In the genomic region with DNA sequence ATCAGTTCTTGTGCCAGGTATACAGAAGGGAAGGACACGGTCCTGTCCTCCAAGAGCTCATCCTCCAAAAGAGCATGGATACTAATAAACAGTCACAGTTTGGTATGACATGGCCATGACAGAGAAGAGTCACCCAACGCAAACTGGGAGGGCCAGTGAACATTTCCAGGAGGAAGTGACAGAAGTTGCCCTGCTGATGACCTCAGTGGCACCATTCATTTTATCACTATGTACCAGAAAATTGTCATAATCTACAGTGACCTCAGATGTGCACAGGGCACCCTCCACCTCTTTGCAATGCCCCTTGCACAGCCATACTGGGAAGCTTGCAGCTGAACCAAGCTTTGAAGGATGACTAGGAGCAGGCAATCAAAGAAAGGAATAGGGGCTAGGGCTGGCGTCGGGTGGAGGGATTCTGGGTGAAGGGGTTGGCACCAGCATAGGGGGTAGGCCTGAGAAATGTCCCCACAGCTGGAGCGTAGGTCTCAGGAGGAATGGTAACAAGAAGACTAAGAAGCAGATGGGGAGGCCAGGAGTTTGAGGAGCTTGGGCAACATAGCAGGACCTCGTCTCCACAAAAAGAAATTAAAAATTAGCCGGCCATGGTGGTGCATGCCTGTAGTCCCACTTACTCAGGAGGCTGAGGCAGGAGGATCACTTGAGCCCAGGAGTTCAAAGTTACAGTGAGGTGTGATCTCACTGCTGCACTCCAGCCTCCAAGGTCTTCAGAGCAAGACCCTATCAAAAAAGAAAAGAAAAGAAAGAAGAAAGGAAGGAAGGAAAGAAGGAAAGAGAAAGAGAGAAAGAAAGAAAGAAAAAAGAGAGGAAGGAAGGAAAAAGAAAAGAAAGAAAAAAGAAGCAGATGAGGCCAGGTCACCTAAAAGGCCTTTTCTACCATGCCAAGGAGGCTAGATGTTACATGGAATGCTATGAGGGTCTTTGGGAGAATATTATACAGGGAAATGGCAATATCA, we compare ENCODE assay signal across 14 cellular contexts.
A peak's percentile ranks its signal among the peaks of the same experiment; 100 is the strongest.
DNase-seq lines count a peak whose midpoint lies in the region; ATAC-seq and TF ChIP-seq lines count a peak whose summit lies in the region.
"Had no signal": no experiment of that assay in that cellular context is flagged by ENCODE, and none has a peak within 500 bp of the region (broad histone marks: within the 10 kb centered on the region; RNA-seq: fewer than 3 reads in every experiment).

No MANE protein-coding gene starts in this region.

- H3K9ac ChIP-seq in mammary epithelial cell (ENCODE audit: insufficient read depth, low read length): no peak overlapping the region
- H3K9ac ChIP-seq: SK-N-SH had no signal

- no TSS peak for BruUV-seq in MCF 10A (replicated peaks; lab: Mats Ljungman, UMichigan)
- no TSS peak for BruUV-seq in mammary epithelial cell (replicated peaks; lab: Mats Ljungman, UMichigan)
- no TSS peak for BruUV-seq in OCI-LY7 (replicated peaks; lab: Mats Ljungman, UMichigan)

- H3K4me2 ChIP-seq in mammary epithelial cell (ENCODE audit: insufficient read depth, low read depth, low read length) (no peak overlapping the region), OCI-LY7 (ENCODE audit: low read length) (no peak overlapping the region)

- H4K20me1 ChIP-seq in mammary epithelial cell (ENCODE audit: insufficient read depth, low read length): no peaks in the 10 kb centered on the region
- no peaks in the 10 kb centered on the region for H4K20me1 ChIP-seq in OCI-LY7 (ENCODE audit: insufficient read depth, low read length)

- no peaks in the 10 kb centered on the region for H3K9me3 ChIP-seq in mammary epithelial cell (replicated peaks; ENCODE audit: insufficient read depth, low read length)
- H3K9me3 ChIP-seq in right lobe of liver: no peaks in the 10 kb centered on the region
- no peaks in the 10 kb centered on the region for H3K9me3 ChIP-seq in thyroid gland
- H3K9me3 ChIP-seq in OCI-LY7 (ENCODE audit: low read length): no peaks in the 10 kb centered on the region
- H3K9me3 ChIP-seq: SK-N-SH had no signal

- ATAC-seq in right lobe of liver: peak in 3 of 4 donors; percentile 3 to 16 (median 9)
- ATAC-seq in HG02763 (IDR thresholded peaks at IDR 0.05; ENCODE audit: unreplicated experiment): no peak
- ATAC-seq in GM18870 (IDR thresholded peaks at IDR 0.05; ENCODE audit: unreplicated experiment): no peak

- 94% methylated on average over 7 of the region's 7 CpGs for WGBS in mammary epithelial cell (ENCODE audit: low coverage, missing lambda C conversion rate)
- WGBS in right lobe of liver (ENCODE audit: insufficient coverage, low coverage, low lambda C conversion rate, missing lambda C conversion rate): 96% methylated on average over 4 of the region's 7 CpGs
- WGBS in thyroid gland, 2 donors: 96% methylated on average over 7 of the region's 7 CpGs

- H3K4me3 ChIP-seq in mammary epithelial cell (replicated peaks in 1 of 3; ENCODE audit: insufficient read depth in 1 of 3, low read depth in 2 of 3, low read length in 3 of 3): no peak overlapping the region
- no peak overlapping the region for H3K4me3 ChIP-seq in right lobe of liver
- H3K4me3 ChIP-seq in thyroid gland (replicated peaks in 1 of 3): no peak overlapping the region
- H3K4me3 ChIP-seq in OCI-LY7 (ENCODE audit: low read depth, low read length, poor library complexity, severe bottlenecking): no peak overlapping the region
- H3K4me3 ChIP-seq: GM12878 had no signal

- intact Hi-C loops in MCF 10A (cut with micrococcal nuclease) (loop anchor here (2.0 to 10.0 kb wide), 2 partner anchors 89 to 443 kb away; no protein-coding TSS in a partner anchor), mammary epithelial cell (cut with micrococcal nuclease) (loop anchor here (2.0 kb wide), 1 partner anchor 113 kb away; no protein-coding TSS in a partner anchor), right lobe of liver (cut with DNase I) (loop anchor here in 1 of 2 donors (10.0 kb wide), 1 partner anchor 117 kb away; no protein-coding TSS in a partner anchor), thyroid gland (cut with DNase I) (loop anchor here (5.0 to 10.0 kb wide), 3 partner anchors 103 to 315 kb away; no protein-coding TSS in a partner anchor), OCI-LY7 (cut with micrococcal nuclease; ENCODE audit: unreplicated experiment) (loop anchor here (5.0 kb wide), 1 partner anchor 315 kb away; no protein-coding TSS in a partner anchor)

- CTCF ChIA-PET in MCF 10A (lab: Yijun Ruan, JAX): interaction anchor here (0.5 to 8.7 kb wide), 46 partner anchors 10 to 688 kb away, joined by 3 to 138 read pairs (median 6); no protein-coding TSS in a partner anchor
- CTCF ChIA-PET in mammary epithelial cell (lab: Charles Lee; ENCODE audit: low non-redundant PET): interaction anchor here (0.6 kb wide), 1 partner anchor 116 kb away, joined by 4 read pairs; no protein-coding TSS in a partner anchor
- CTCF ChIA-PET in activated CD4-positive, alpha-beta memory T cell treated with anti-CD3 and anti-CD28 coated beads, Interleukin-2, amount 10 ng/mL, durations not matched to agents 7 days and 5 days (lab: Charles Lee): interaction anchor here (0.5 to 11.7 kb wide), 27 partner anchors 14 to 494 kb away, joined by 3 to 158 read pairs (median 4); no protein-coding TSS in a partner anchor
- CTCF ChIA-PET in OCI-LY7 (lab: Charles Lee; ENCODE audit: unreplicated experiment): interaction anchor here (0.6 to 0.9 kb wide), 4 partner anchors 30 to 121 kb away, joined by 3 to 7 read pairs (median 4); no protein-coding TSS in a partner anchor

- H3K79me2 ChIP-seq in mammary epithelial cell (ENCODE audit: insufficient read depth, low read length): no peaks in the 10 kb centered on the region
- no peaks in the 10 kb centered on the region for H3K79me2 ChIP-seq in OCI-LY7 (ENCODE audit: insufficient read depth, low read depth, low read length)

- H3K4me1 ChIP-seq in mammary epithelial cell (ENCODE audit: insufficient read depth, low read length) (peaks cover 46% of the 10 kb centered on the region), right lobe of liver (no peaks in the 10 kb centered on the region), thyroid gland (peaks cover 11 to 38% of the 10 kb centered on the region in 2 donors), OCI-LY7 (ENCODE audit: insufficient read depth, low read length, poor library complexity, severe bottlenecking) (peaks cover 9% of the 10 kb centered on the region)

- DNase-seq in MCF 10A (ENCODE audit: unreplicated experiment) (no peak), mammary epithelial cell (no peak), right lobe of liver (no peak), thyroid gland (no peak), OCI-LY7 (ENCODE audit: low spot score) (no peak)
- no peak for DNase-seq in activated CD4-positive, alpha-beta memory T cell treated with anti-CD3 and anti-CD28 coated beads, Interleukin-2, amount 10 ng/mL, durations not matched to agents 7 days and 5 days
- DNase-seq: activated CD4-positive, alpha-beta T cell treated with anti-CD3 and anti-CD28 coated beads for 48 hours; activated gamma-delta T cell treated with Interleukin-2 at 50 U/mL for 16 hours; stimulated activated CD8-positive, alpha-beta memory T cell treated with anti-CD3 and anti-CD28 coated beads, Interleukin-4, amount 100 ng/mL, for 48 hours had no signal

- in situ Hi-C loops in mammary epithelial cell (cut with MboI; ENCODE audit: low sequenced_read_pairs in 2 of 2): loop anchor here (5.0 kb wide), 2 partner anchors 115 to 120 kb away; no protein-coding TSS in a partner anchor

- H3K36me3 Mint-ChIP-seq in MCF 10A (ENCODE audit: insufficient read depth, unreplicated experiment): no peaks in the 10 kb centered on the region
- no peaks in the 10 kb centered on the region for H3K36me3 Mint-ChIP-seq in activated CD4-positive, alpha-beta memory T cell treated with anti-CD3 and anti-CD28 coated beads, Interleukin-2, amount 10 ng/mL, durations not matched to agents 7 days and 5 days (ENCODE audit: low read depth)

- TF ChIP-seq POLR2A in right lobe of liver (IDR thresholded peaks at IDR 0.05): no peak
- no peak for TF ChIP-seq POLR2A in thyroid gland (IDR thresholded peaks at IDR 0.05)

- H3K27ac ChIP-seq in mammary epithelial cell (ENCODE audit: insufficient read depth, low read depth, low read length) (no peak overlapping the region), right lobe of liver (no peak overlapping the region), thyroid gland (peak overlapping the region in 2 of 3 donors; percentile 36 to 37), OCI-LY7 (ENCODE audit: low read depth, low read length, poor library complexity, severe bottlenecking) (no peak overlapping the region)

- H3K27ac Mint-ChIP-seq in MCF 10A (ENCODE audit: low read depth, unreplicated experiment): peak overlapping the region; percentile 72
- peak overlapping the region; percentile 13 for H3K27ac Mint-ChIP-seq in activated CD4-positive, alpha-beta memory T cell treated with anti-CD3 and anti-CD28 coated beads, Interleukin-2, amount 10 ng/mL, durations not matched to agents 7 days and 5 days

- H3K36me3 ChIP-seq in mammary epithelial cell (ENCODE audit: insufficient read depth, low read length): no peaks in the 10 kb centered on the region
- no peaks in the 10 kb centered on the region for H3K36me3 ChIP-seq in right lobe of liver
- H3K36me3 ChIP-seq in thyroid gland: no peaks in the 10 kb centered on the region
- H3K36me3 ChIP-seq in OCI-LY7 (ENCODE audit: insufficient read depth, low read length): no peaks in the 10 kb centered on the region

- H3K4me1 Mint-ChIP-seq in MCF 10A (ENCODE audit: insufficient read depth, unreplicated experiment): peaks cover 56% of the 10 kb centered on the region
- peaks cover 79% of the 10 kb centered on the region for H3K4me1 Mint-ChIP-seq in activated CD4-positive, alpha-beta memory T cell treated with anti-CD3 and anti-CD28 coated beads, Interleukin-2, amount 10 ng/mL, durations not matched to agents 7 days and 5 days

- H2AFZ ChIP-seq in mammary epithelial cell (ENCODE audit: low read depth, low read length): no peak overlapping the region
- no peak overlapping the region for H2AFZ ChIP-seq in OCI-LY7 (ENCODE audit: low read length)

- dilution Hi-C loops in mammary epithelial cell (cut with HindIII; ENCODE audit: low sequenced_read_pairs): loop anchor here (5.0 kb wide), 2 partner anchors 45 to 115 kb away; no protein-coding TSS in a partner anchor

- H3K9me2 ChIP-seq in OCI-LY7 (ENCODE audit: insufficient read depth, low read length): no peaks in the 10 kb centered on the region
- H3K9me2 ChIP-seq: SK-N-SH had no signal

- no peaks in the 10 kb centered on the region for H3K27me3 ChIP-seq in mammary epithelial cell (ENCODE audit: insufficient read depth, low read length)
- no peaks in the 10 kb centered on the region for H3K27me3 ChIP-seq in right lobe of liver
- no peaks in the 10 kb centered on the region for H3K27me3 ChIP-seq in thyroid gland

- no peaks in the 10 kb centered on the region for H3K27me3 Mint-ChIP-seq in MCF 10A (ENCODE audit: insufficient read depth, unreplicated experiment)
- H3K27me3 Mint-ChIP-seq in activated CD4-positive, alpha-beta memory T cell treated with anti-CD3 and anti-CD28 coated beads, Interleukin-2, amount 10 ng/mL, durations not matched to agents 7 days and 5 days: peaks cover 46% of the 10 kb centered on the region

- TF ChIP-seq CTCF in MCF 10A (IDR thresholded peaks at IDR 0.05; ENCODE audit: unreplicated experiment) (no peak), mammary epithelial cell (conservative IDR thresholded peaks at IDR 0.05 in 1 of 2, IDR thresholded peaks at IDR 0.05 in 1 of 2; ENCODE audit: extremely low read depth in 1 of 2, insufficient read depth in 1 of 2, low read depth in 1 of 2, low read length in 2 of 2) (no peak), right lobe of liver (IDR thresholded peaks at IDR 0.05) (no peak), thyroid gland (IDR thresholded peaks at IDR 0.05) (no peak), OCI-LY7 (conservative IDR thresholded peaks at IDR 0.05; ENCODE audit: low read length) (no peak)

- H3K4me3 Mint-ChIP-seq in MCF 10A (ENCODE audit: unreplicated experiment): no peak overlapping the region
- no peak overlapping the region for H3K4me3 Mint-ChIP-seq in activated CD4-positive, alpha-beta memory T cell treated with anti-CD3 and anti-CD28 coated beads, Interleukin-2, amount 10 ng/mL, durations not matched to agents 7 days and 5 days
- H3K4me3 Mint-ChIP-seq: central memory CD8-positive, alpha-beta T cell had no signal

- H3K9me3 Mint-ChIP-seq in MCF 10A (ENCODE audit: unreplicated experiment): no peaks in the 10 kb centered on the region
- H3K9me3 Mint-ChIP-seq in activated CD4-positive, alpha-beta memory T cell treated with anti-CD3 and anti-CD28 coated beads, Interleukin-2, amount 10 ng/mL, durations not matched to agents 7 days and 5 days: no peaks in the 10 kb centered on the region
- H3K9me3 Mint-ChIP-seq: central memory CD8-positive, alpha-beta T cell had no signal

- POLR2A ChIA-PET in MCF 10A (lab: Yijun Ruan, JAX) (interaction anchor here (0.6 to 2.7 kb wide), 11 partner anchors 7 to 435 kb away, joined by 3 to 15 read pairs (median 5); a partner anchor contains a TSS), OCI-LY7 (lab: Charles Lee) (no interaction called here)
- POLR2A ChIA-PET in activated CD4-positive, alpha-beta memory T cell treated with anti-CD3 and anti-CD28 coated beads, Interleukin-2, amount 10 ng/mL, durations not matched to agents 7 days and 5 days (lab: Charles Lee): interaction anchor here (1.1 to 1.6 kb wide), 3 partner anchors 8 to 116 kb away, joined by 3 to 8 read pairs (median 3); no protein-coding TSS in a partner anchor

Comparison
In these comparisons a context has a peak if more than half of its experiments do, and no peak if none do; other contexts are left out.
1. H3K27ac ChIP-seq: peak in thyroid gland (2 of 3); none in mammary epithelial cell (single experiment), right lobe of liver (0 of 3) and OCI-LY7 (single experiment).
2. ATAC-seq: peak in right lobe of liver (3 of 4); none in HG02763 (single experiment) and GM18870 (single experiment).